ENCODE assay signal across 8 cellular contexts in the genomic region with DNA sequence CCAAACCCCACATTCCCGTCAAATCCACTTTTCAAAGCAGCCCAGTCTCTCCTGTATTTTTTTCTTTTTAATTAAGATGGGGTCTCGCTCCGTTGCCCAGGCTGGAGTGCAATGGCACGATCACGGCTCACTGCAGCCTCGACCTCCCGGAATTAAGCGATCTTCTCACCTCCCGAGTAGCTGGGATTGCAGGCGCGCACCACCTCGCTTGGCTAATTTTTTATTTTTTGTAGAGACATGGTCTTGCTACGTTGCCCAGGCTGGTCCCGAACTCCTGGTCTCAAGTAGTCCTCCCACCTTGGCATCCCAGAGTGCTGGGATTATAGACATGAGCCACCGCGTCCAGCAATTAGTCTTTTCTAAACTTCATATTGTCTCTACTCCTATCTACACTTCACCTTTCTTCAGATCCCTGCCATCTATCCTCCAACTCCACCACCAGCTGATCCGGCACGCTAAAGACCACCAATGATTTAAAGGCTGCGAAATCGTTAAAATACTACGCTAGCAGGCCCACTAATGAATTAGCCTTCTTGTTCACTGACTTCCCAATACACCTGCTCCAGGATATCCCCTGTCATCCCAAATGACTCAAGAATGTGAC. TPM values are rescaled to one million over a fixed set of nuclear protein-coding genes. Genes with fewer than 3 reads are reported as not detected.
DNase-seq lines count a peak whose midpoint lies in the region; ATAC-seq, FAIRE-seq and TF ChIP-seq lines count a peak whose summit lies in the region.

No MANE protein-coding gene starts in this region.

- no peak overlapping the region for H2BK15ac ChIP-seq in H1 (ENCODE audit: low read length)

- 0 out of 2 replicates have a peak overlapping the region, but pooled peaks have one; percentile 62 for H3K18ac ChIP-seq in H1 (ENCODE audit: extremely low read depth, low read length)

- peak overlapping the region; percentile 98 for H3K4me3 ChIP-seq in BE2C (ENCODE audit: low read depth, low read length)
- peak overlapping the region; percentile 99 for H3K4me3 ChIP-seq in OCI-LY1 (ENCODE audit: low read depth, low read length, poor library complexity, severe bottlenecking)
- peak overlapping the region; percentile 89 to 100 (median 94) for H3K4me3 ChIP-seq in H1 (ENCODE audit: extremely low read depth in 1 of 4, insufficient read depth in 2 of 4, low read depth in 3 of 4, low read length in 4 of 4)

- no peak; a peak in 1 of 3 replicates for TF ChIP-seq EP300 in H1 (IDR thresholded peaks at IDR 0.05; ENCODE audit: borderline replicate concordance in 1 of 2, low read depth in 2 of 2, low read length in 2 of 2)

- H3K56ac ChIP-seq in H1 (replicated peaks; ENCODE audit: insufficient read length, low read depth, low read length): no peak overlapping the region

- no peaks in the 10 kb centered on the region for H3F3A ChIP-seq in OCI-LY1 (ENCODE audit: insufficient read depth, low read length)

- H3K9me2 ChIP-seq in OCI-LY1 (ENCODE audit: low read depth, low read length): no peaks in the 10 kb centered on the region

- peaks cover 3% of the 10 kb centered on the region for H3K9me3 Mint-ChIP-seq in natural killer cell treated with Interleukin-12 subunit alpha and Interleukin-12 subunit beta and Interleukin-15 and Interleukin-18, amount 100 ng/mL, for 72 hours

- no peak overlapping the region for H4K91ac ChIP-seq in H1 (replicated peaks; ENCODE audit: insufficient read length, low read length)

- H2AK5ac ChIP-seq in H1 (ENCODE audit: low read depth, low read length): no peak overlapping the region

- H3K9me3 ChIP-seq in BE2C: no peaks in the 10 kb centered on the region
- no peaks in the 10 kb centered on the region for H3K9me3 ChIP-seq in OCI-LY1 (ENCODE audit: low read length)
- H3K9me3 ChIP-seq in H1 (ENCODE audit: insufficient read depth in 2 of 2, low read depth in 1 of 2, low read length in 1 of 2): no peaks in the 10 kb centered on the region

- CTCF ChIA-PET in H1 (lab: Charles Lee; ENCODE audit: partially characterized antibody): interaction anchor here (0.6 to 1.1 kb wide), 2 partner anchors 11 to 162 kb away, joined by 4 to 6 read pairs; no protein-coding TSS in a partner anchor

- H3K36me3 ChIP-seq in BE2C: peaks cover 17% of the 10 kb centered on the region
- H3K36me3 ChIP-seq in OCI-LY1 (ENCODE audit: insufficient read depth, low read length): peaks cover 20% of the 10 kb centered on the region
- H3K36me3 ChIP-seq in H1 (ENCODE audit: control insufficient read depth in 2 of 4, insufficient read depth in 4 of 4, low read length in 3 of 4): peaks cover 7 to 39% (median 13%) of the 10 kb centered on the region in 4 experiments; a peak in 7 of 8 replicates

- H2BK12ac ChIP-seq in H1 (ENCODE audit: low read depth, low read length): peak overlapping the region; percentile 19; the same call in 1 of the 2 replicates

- peak overlapping the region; percentile 91 for H4K5ac ChIP-seq in H1 (ENCODE audit: insufficient read length, low read depth, low read length)

- peak overlapping the region; percentile 86 for H3K4me2 ChIP-seq in OCI-LY1 (ENCODE audit: low read length)
- H3K4me2 ChIP-seq in H1 (ENCODE audit: insufficient read depth in 1 of 2, low read depth in 2 of 2, low read length in 2 of 2): peak overlapping the region; percentile 93 to 100

- H2AFZ ChIP-seq in OCI-LY1 (ENCODE audit: low read length) (no peak overlapping the region), H1 (ENCODE audit: low read length) (peak overlapping the region; percentile 12; the same call in 1 of the 2 replicates)

- H3K27ac ChIP-seq in OCI-LY1 (ENCODE audit: low read depth, low read length, poor library complexity, severe bottlenecking): peak overlapping the region; percentile 30
- no peak overlapping the region for H3K27ac ChIP-seq in H1 (ENCODE audit: low read depth, low read length)

- H3K27me3 ChIP-seq in BE2C (no peaks in the 10 kb centered on the region), OCI-LY1 (ENCODE audit: insufficient read depth, low read length) (no peaks in the 10 kb centered on the region), H1 (replicated peaks in 1 of 4; ENCODE audit: control insufficient read depth in 3 of 4, extremely low read depth in 1 of 4, insufficient read depth in 3 of 4, low read length in 3 of 4) (no peaks in the 10 kb centered on the region)

- H3K79me1 ChIP-seq in H1 (ENCODE audit: low read depth, low read length): peaks cover 6% of the 10 kb centered on the region

- H3K23ac ChIP-seq in H1 (ENCODE audit: insufficient read length): no peak overlapping the region

- ATAC-seq in natural killer cell treated with Interleukin-12 subunit alpha and Interleukin-12 subunit beta and Interleukin-15 and Interleukin-18, amount 100 ng/mL, for 72 hours: no peak
- ATAC-seq in HG02870 (IDR thresholded peaks at IDR 0.05; ENCODE audit: unreplicated experiment) (no peak), HG03520 (IDR thresholded peaks at IDR 0.05; ENCODE audit: unreplicated experiment) (no peak), HG02938 (IDR thresholded peaks at IDR 0.05; ENCODE audit: unreplicated experiment) (no peak)

- H3K4ac ChIP-seq in H1 (replicated peaks; ENCODE audit: insufficient read length, low read depth, low read length): no peak overlapping the region

- H3K79me2 ChIP-seq in OCI-LY1 (ENCODE audit: insufficient read depth, low read length) (peaks cover 25% of the 10 kb centered on the region), H1 (ENCODE audit: control insufficient read depth in 1 of 2, insufficient read depth in 2 of 2, low read length in 2 of 2) (peaks cover 3 to 31% of the 10 kb centered on the region in 2 experiments)

- H3K9ac ChIP-seq in OCI-LY1 (ENCODE audit: low read length) (peak overlapping the region; percentile 92), H1 (replicated peaks in 1 of 4; ENCODE audit: extremely low read depth in 1 of 4, low read depth in 3 of 4, low read length in 3 of 4) (peak overlapping the region; percentile 43 to 89 (median 58))

- no peak overlapping the region for H2BK120ac ChIP-seq in H1 (replicated peaks; ENCODE audit: low read depth, low read length)

- H2BK5ac ChIP-seq in H1 (ENCODE audit: low read depth, low read length): 0 out of 2 replicates have a peak overlapping the region, but pooled peaks have one; percentile 38

- FAIRE-seq in H1 (lab: Jason Lieb, UNC): no peak

- WGBS in H1 (ENCODE audit: extremely low coverage in 1 of 2, insufficient coverage in 1 of 2, insufficient read length in 1 of 2, insufficient replicate concordance in 2 of 2, low coverage in 1 of 2, low lambda C conversion rate in 2 of 2, missing lambda C conversion rate in 1 of 2), 2 experiments: 77% methylated on average over 21 of the region's 21 CpGs; no CpG with 5 or more reads in 1 of the 2 experiments

- no peak for TF ChIP-seq CTCF in BE2C (IDR thresholded peaks at IDR 0.05; ENCODE audit: low read depth, low read length)
- TF ChIP-seq CTCF in OCI-LY1 (IDR thresholded peaks at IDR 0.05; ENCODE audit: low read length): no peak
- no peak for TF ChIP-seq CTCF in H1 (IDR thresholded peaks at IDR 0.05; ENCODE audit: control extremely low read depth in 1 of 3, insufficient read depth in 1 of 3, low read depth in 1 of 3, low read length in 3 of 3)

- H3K27me3 Mint-ChIP-seq in natural killer cell treated with Interleukin-12 subunit alpha and Interleukin-12 subunit beta and Interleukin-15 and Interleukin-18, amount 100 ng/mL, for 72 hours: no peaks in the 10 kb centered on the region

- TF ChIP-seq POLR2A in H1 (IDR thresholded peaks at IDR 0.05; ENCODE audit: control extremely low read depth in 1 of 2, low read depth in 2 of 2, low read length in 2 of 2): no peak

- TF ChIP-seq RAD21 in H1 (IDR thresholded peaks at IDR 0.05 in 1 of 2, conservative IDR thresholded peaks at IDR 0.05 in 1 of 2; ENCODE audit: low read depth in 2 of 2, low read length in 2 of 2): no peak

- H3K4me1 ChIP-seq in BE2C (no peaks in the 10 kb centered on the region), OCI-LY1 (ENCODE audit: insufficient read depth, low read length, severe bottlenecking) (peaks cover 20% of the 10 kb centered on the region), H1 (replicated peaks in 1 of 4; ENCODE audit: control insufficient read depth in 3 of 4, insufficient read depth in 4 of 4, low read length in 3 of 4) (no peaks in the 10 kb centered on the region)

- POLR2A ChIA-PET in H1 (lab: Charles Lee; ENCODE audit: partially characterized antibody): interaction anchor here (1.4 kb wide), 1 partner anchor 13 kb away, joined by 7 read pairs; no protein-coding TSS in a partner anchor

- peaks cover 7% of the 10 kb centered on the region for H3K23me2 ChIP-seq in H1 (ENCODE audit: low read depth, low read length)

- no peak overlapping the region for H2BK20ac ChIP-seq in H1 (ENCODE audit: low read length)

- H3K27ac Mint-ChIP-seq in natural killer cell treated with Interleukin-12 subunit alpha and Interleukin-12 subunit beta and Interleukin-15 and Interleukin-18, amount 100 ng/mL, for 72 hours: peak overlapping the region; percentile 60 to 71

- DNase-seq in BE2C (no peak), H1 (ENCODE audit: low read depth in 1 of 2, low spot score in 2 of 2) (no peak), 8988T (no peak)
- no peak for DNase-seq in natural killer cell treated with Interleukin-12 subunit alpha and Interleukin-12 subunit beta and Interleukin-15 and Interleukin-18, amount 100 ng/mL, for 72 hours (ENCODE audit: low spot score)

- peak overlapping the region; percentile 98 for H3K4me3 Mint-ChIP-seq in natural killer cell treated with Interleukin-12 subunit alpha and Interleukin-12 subunit beta and Interleukin-15 and Interleukin-18, amount 100 ng/mL, for 72 hours

- H3K14ac ChIP-seq in H1 (ENCODE audit: insufficient read length): no peak overlapping the region

- peak overlapping the region; percentile 74 for H4K8ac ChIP-seq in H1 (ENCODE audit: extremely low read depth, insufficient read depth, low read length)

- H3K36me3 Mint-ChIP-seq in natural killer cell treated with Interleukin-12 subunit alpha and Interleukin-12 subunit beta and Interleukin-15 and Interleukin-18, amount 100 ng/mL, for 72 hours: peaks cover 28% of the 10 kb centered on the region

- no peaks in the 10 kb centered on the region for H4K20me1 ChIP-seq in OCI-LY1 (ENCODE audit: insufficient read depth, low read length)
- peaks cover 2 to 3% of the 10 kb centered on the region in 2 experiments for H4K20me1 ChIP-seq in H1 (replicated peaks in 1 of 2; ENCODE audit: control insufficient read depth in 1 of 2, insufficient read depth in 2 of 2, low read length in 2 of 2)

- H3K4me1 Mint-ChIP-seq in natural killer cell treated with Interleukin-12 subunit alpha and Interleukin-12 subunit beta and Interleukin-15 and Interleukin-18, amount 100 ng/mL, for 72 hours (ENCODE audit: low read depth in 2 of 2): peaks cover 27 to 35% of the 10 kb centered on the region in 2 donors

RNA-seq across cellular contexts. Expression of a gene that starts 0.5 kb away (rescaled TPM):
- 26.3 TPM for polyA plus RNA-seq in BE2C (2012; ENCODE audit: insufficient read depth, insufficient read length, low read depth)
- total RNA-seq in H1 (2021; fragmentation: NEBNext Ultra II Directional; extraction: Animal tissue kit (Norgen Biotek cat#: 25700)): 19.3 and 19.4 TPM in 2 replicates
- polyA plus RNA-seq in H1 (2011; rRNA removed): 3.0 and 5.9 TPM in 2 replicates
- polyA plus RNA-seq in H1 (2011; cell fraction: cytosol; rRNA removed): 9.7 TPM
- polyA plus RNA-seq in H1 (2011; cell fraction: nucleus; rRNA removed): 3.7 TPM
- polyA plus RNA-seq in H1 (2012, experiment 1 of 2): 8.2 to 16.4 TPM (median 10.9 TPM) in 4 replicates
- 0.91 TPM for polyA plus RNA-seq in H1 (2012, experiment 2 of 2)
- 10.1 TPM for polyA plus RNA-seq in H1 (2013, experiment 1 of 2)
- 9.4 TPM for polyA plus RNA-seq in H1 (2013, experiment 2 of 2)
- 9.3 and 15.1 TPM in 2 replicates for polyA minus RNA-seq in H1 (2011; rRNA and poly(A)+ RNA removed)
- 9.9 TPM for polyA minus RNA-seq in H1 (2011; cell fraction: cytosol; rRNA and poly(A)+ RNA removed)
- polyA minus RNA-seq in H1 (2011; cell fraction: nucleus; rRNA and poly(A)+ RNA removed): 13.9 TPM
- total RNA-seq in natural killer cell treated with Interleukin-12 subunit alpha and Interleukin-12 subunit beta and Interleukin-15 and Interleukin-18, amount 100 ng/mL, for 72 hours: 10 to 100 TPM; 37.2 to 39.6 TPM

RNA-seq across cellular contexts. Expression of a gene that starts 37.5 kb away (rescaled TPM):
- polyA plus RNA-seq in BE2C (2012; ENCODE audit: insufficient read depth, insufficient read length, low read depth): 14.5 TPM
- total RNA-seq in H1 (2021; fragmentation: NEBNext Ultra II Directional; extraction: Animal tissue kit (Norgen Biotek cat#: 25700)): 29.9 and 30.1 TPM in 2 replicates
- polyA plus RNA-seq in H1 (2011; rRNA removed): 8.2 and 11.1 TPM in 2 replicates
- 12.7 TPM for polyA plus RNA-seq in H1 (2011; cell fraction: cytosol; rRNA removed)
- 14.4 TPM for polyA plus RNA-seq in H1 (2011; cell fraction: nucleus; rRNA removed)
- polyA plus RNA-seq in H1 (2012, experiment 1 of 2): 19.3 to 26.5 TPM (median 21.4 TPM) in 4 replicates
- 20.6 TPM for polyA plus RNA-seq in H1 (2012, experiment 2 of 2)
- polyA plus RNA-seq in H1 (2013, experiment 1 of 2): 19.0 TPM
- 17.6 TPM for polyA plus RNA-seq in H1 (2013, experiment 2 of 2)
- 26.9 and 32.7 TPM in 2 replicates for polyA minus RNA-seq in H1 (2011; rRNA and poly(A)+ RNA removed)
- polyA minus RNA-seq in H1 (2011; cell fraction: cytosol; rRNA and poly(A)+ RNA removed): 12.6 TPM
- 13.0 TPM for polyA minus RNA-seq in H1 (2011; cell fraction: nucleus; rRNA and poly(A)+ RNA removed)
- total RNA-seq in natural killer cell treated with Interleukin-12 subunit alpha and Interleukin-12 subunit beta and Interleukin-15 and Interleukin-18, amount 100 ng/mL, for 72 hours: 10 to 100 TPM; 42.8 to 51.6 TPM

RNA-seq across cellular contexts. Expression of a gene that starts 44.1 kb away (rescaled TPM):
- 10.1 TPM for polyA plus RNA-seq in BE2C (2012; ENCODE audit: insufficient read depth, insufficient read length, low read depth)
- total RNA-seq in H1 (2021; fragmentation: NEBNext Ultra II Directional; extraction: Animal tissue kit (Norgen Biotek cat#: 25700)): 32.0 and 32.2 TPM in 2 replicates
- polyA plus RNA-seq in H1 (2011; rRNA removed): 12.4 and 16.5 TPM in 2 replicates
- 23.6 TPM for polyA plus RNA-seq in H1 (2011; cell fraction: cytosol; rRNA removed)
- 15.4 TPM for polyA plus RNA-seq in H1 (2011; cell fraction: nucleus; rRNA removed)
- 28.2 to 30.1 TPM (median 29.2 TPM) in 4 replicates for polyA plus RNA-seq in H1 (2012, experiment 1 of 2)
- polyA plus RNA-seq in H1 (2012, experiment 2 of 2): 9.4 TPM
- polyA plus RNA-seq in H1 (2013, experiment 1 of 2): 46.4 TPM
- polyA plus RNA-seq in H1 (2013, experiment 2 of 2): 51.8 TPM
- 25.8 and 39.1 TPM in 2 replicates for polyA minus RNA-seq in H1 (2011; rRNA and poly(A)+ RNA removed)
- polyA minus RNA-seq in H1 (2011; cell fraction: cytosol; rRNA and poly(A)+ RNA removed): 13.8 TPM
- polyA minus RNA-seq in H1 (2011; cell fraction: nucleus; rRNA and poly(A)+ RNA removed): 14.5 TPM
- total RNA-seq in natural killer cell treated with Interleukin-12 subunit alpha and Interleukin-12 subunit beta and Interleukin-15 and Interleukin-18, amount 100 ng/mL, for 72 hours: 10 to 100 TPM; 21.2 to 22.8 TPM

RNA-seq across cellular contexts. Expression of a gene that starts 56.6 kb away (rescaled TPM):
- 43.8 TPM for polyA plus RNA-seq in BE2C (2012; ENCODE audit: insufficient read depth, insufficient read length, low read depth)
- 46.5 and 50.6 TPM in 2 replicates for total RNA-seq in H1 (2021; fragmentation: NEBNext Ultra II Directional; extraction: Animal tissue kit (Norgen Biotek cat#: 25700))
- polyA plus RNA-seq in H1 (2011; rRNA removed): 13.4 and 25.1 TPM in 2 replicates
- 39.6 TPM for polyA plus RNA-seq in H1 (2011; cell fraction: cytosol; rRNA removed)
- 16.9 TPM for polyA plus RNA-seq in H1 (2011; cell fraction: nucleus; rRNA removed)
- 43.8 to 59.5 TPM (median 48.3 TPM) in 4 replicates for polyA plus RNA-seq in H1 (2012, experiment 1 of 2)
- 8.6 TPM for polyA plus RNA-seq in H1 (2012, experiment 2 of 2)
- 53.1 TPM for polyA plus RNA-seq in H1 (2013, experiment 1 of 2)
- 58.3 TPM for polyA plus RNA-seq in H1 (2013, experiment 2 of 2)
- polyA minus RNA-seq in H1 (2011; rRNA and poly(A)+ RNA removed): 6.0 and 14.4 TPM in 2 replicates
- 10.1 TPM for polyA minus RNA-seq in H1 (2011; cell fraction: cytosol; rRNA and poly(A)+ RNA removed)
- 12.1 TPM for polyA minus RNA-seq in H1 (2011; cell fraction: nucleus; rRNA and poly(A)+ RNA removed)
- total RNA-seq in natural killer cell treated with Interleukin-12 subunit alpha and Interleukin-12 subunit beta and Interleukin-15 and Interleukin-18, amount 100 ng/mL, for 72 hours: 10 to 100 TPM; 40.5 to 47.3 TPM
